ENCODE assay signal across 11 cellular contexts in the genomic region with DNA sequence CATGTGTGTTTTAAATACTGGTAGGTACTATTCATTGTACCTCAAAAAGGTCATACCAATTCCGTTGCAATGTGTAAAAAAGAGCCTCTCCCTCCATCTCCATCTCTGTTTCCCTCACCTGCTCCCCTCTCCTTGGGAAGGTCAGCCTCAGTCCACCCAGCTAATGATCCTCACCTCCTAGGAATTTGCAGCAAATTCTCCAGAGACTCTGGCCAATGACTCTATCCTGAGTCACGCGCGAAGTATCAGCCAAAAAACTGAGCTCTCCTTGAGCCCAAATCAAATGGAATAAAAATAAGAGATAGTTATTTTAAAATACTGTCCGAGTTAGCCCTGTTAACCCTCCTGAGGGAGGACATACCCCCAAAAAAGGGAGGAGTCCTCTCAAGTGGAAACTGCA.
DNase-seq lines count a peak whose midpoint lies in the region; ATAC-seq and TF ChIP-seq lines count a peak whose summit lies in the region.
"Had no signal": no experiment of that assay in that cellular context is flagged by ENCODE, and none has a peak within 500 bp of the region (broad histone marks: within the 10 kb centered on the region; RNA-seq: fewer than 3 reads in every experiment).

No MANE protein-coding gene starts in this region.

- H3K18ac ChIP-seq in mesenchymal stem cell (ENCODE audit: low read depth in 1 of 2, low read length in 2 of 2): no peak overlapping the region

- no peak overlapping the region for H3K4ac ChIP-seq in mesenchymal stem cell (ENCODE audit: low read depth in 1 of 2, low read length in 2 of 2)

- peaks cover 21% of the 10 kb centered on the region for H3K4me1 ChIP-seq in mesenchymal stem cell (ENCODE audit: control insufficient read depth, insufficient read depth, low read depth, low read length)

- peak overlapping the region; percentile 6 for H2AK5ac ChIP-seq in mesenchymal stem cell (ENCODE audit: low read length, severe bottlenecking)

- peak overlapping the region; percentile 88 for H3K27ac ChIP-seq in mesenchymal stem cell (ENCODE audit: low read length, poor library complexity, severe bottlenecking)

- no peak for TF ChIP-seq CTCF in cardiac fibroblast (IDR thresholded peaks at IDR 0.05; ENCODE audit: low read depth, low read length)

- no peak overlapping the region for H3K23ac ChIP-seq in mesenchymal stem cell (ENCODE audit: low read length in 2 of 2)

- 36% methylated on average over 2 of the region's 5 CpGs for WGBS in mesenchymal stem cell

- H3K4me3 ChIP-seq in cardiac fibroblast (replicated peaks in 1 of 2; ENCODE audit: low read depth in 2 of 2, low read length in 2 of 2): peak overlapping the region in 1 of 2 donors; percentile 1
- H3K4me3 ChIP-seq in mesenchymal stem cell (ENCODE audit: insufficient read depth in 1 of 2, low read depth in 1 of 2, low read length in 2 of 2): peak overlapping the region in 1 of 2 experiments; percentile 50
- H3K4me3 ChIP-seq: mucosa of descending colon had no signal

- no peak overlapping the region for H3K14ac ChIP-seq in mesenchymal stem cell (ENCODE audit: low read length in 2 of 2)

- no peak overlapping the region for H2AFZ ChIP-seq in mesenchymal stem cell (ENCODE audit: low read depth, low read length)

- peaks cover 0 to 50% of the 10 kb centered on the region in 2 experiments for H3K36me3 ChIP-seq in mesenchymal stem cell (ENCODE audit: control insufficient read depth in 1 of 2, insufficient read depth in 2 of 2, low read depth in 1 of 2, low read length in 2 of 2)

- H3K9ac ChIP-seq in mesenchymal stem cell (ENCODE audit: low read length): peak overlapping the region; percentile 74

- no peaks in the 10 kb centered on the region for H3K27me3 ChIP-seq in mesenchymal stem cell (ENCODE audit: control insufficient read depth in 1 of 2, insufficient read depth in 1 of 2, low read length in 2 of 2)

- H3K4me2 ChIP-seq in mesenchymal stem cell (ENCODE audit: low read length, poor library complexity, severe bottlenecking): no peak overlapping the region

- H4K8ac ChIP-seq in mesenchymal stem cell (ENCODE audit: low read length): no peak overlapping the region

- H2BK12ac ChIP-seq in mesenchymal stem cell (ENCODE audit: low read length in 2 of 2): no peak overlapping the region

- peak overlapping the region; percentile 46 for H2BK5ac ChIP-seq in mesenchymal stem cell (ENCODE audit: low read depth, low read length, poor library complexity, severe bottlenecking)

- ATAC-seq in GM18861 (IDR thresholded peaks at IDR 0.05; ENCODE audit: unreplicated experiment): no peak
- ATAC-seq: mucosa of descending colon had no signal

- H4K91ac ChIP-seq in mesenchymal stem cell (ENCODE audit: low read length): no peak overlapping the region

- peaks cover 3% of the 10 kb centered on the region for H3K9me3 ChIP-seq in mesenchymal stem cell (ENCODE audit: control insufficient read depth, low read length)
- H3K9me3 ChIP-seq: mucosa of descending colon had no signal

- H2BK15ac ChIP-seq in mesenchymal stem cell (ENCODE audit: low read depth, poor library complexity, severe bottlenecking): no peak overlapping the region

- DNase-seq in AG08395 (ENCODE audit: low spot score) (peak; percentile 82), LHCN-M2 (ENCODE audit: low read depth) (peak; percentile 95), cardiac fibroblast (ENCODE audit: low read depth in 2 of 2) (peak; percentile 62 to 96), mesenchymal stem cell (peak; percentile 22), NCI-H187 treated with DMSO at 0.1 percent for 48 hours (lab: John Stamatoyannopoulos, UW) (no peak), NCI-H2196 (lab: John Stamatoyannopoulos, UW; ENCODE audit: unreplicated experiment) (no peak), inferior parietal cortex (ENCODE audit: extremely low spot score) (no peak)
- DNase-seq: activated CD4-positive, alpha-beta T cell treated with anti-CD3 and anti-CD28 coated beads, Interleukin-2, amount 50 U/mL, for 1 hour; GF-D8; mucosa of descending colon had no signal

- H2BK120ac ChIP-seq in mesenchymal stem cell (ENCODE audit: low read depth, low read length): no peak overlapping the region

- peaks cover 27% of the 10 kb centered on the region for H3K79me1 ChIP-seq in mesenchymal stem cell (replicated peaks; ENCODE audit: low read length, poor library complexity, severe bottlenecking)

Comparison
In these comparisons a context has a peak if more than half of its experiments do, and no peak if none do; other contexts are left out.
1. DNase-seq: peak in AG08395 (single experiment), LHCN-M2 (single experiment), cardiac fibroblast (2 of 2) and mesenchymal stem cell (single experiment); none in NCI-H187 treated with DMSO at 0.1 percent for 48 hours (single experiment), NCI-H2196 (single experiment) and inferior parietal cortex (single experiment).